ENCODE assay signal across 26 cellular contexts in genomic region chr9:34519321-34520020, GRCh38. TPM values are rescaled to one million over a fixed set of nuclear protein-coding genes. Genes with fewer than 3 reads are reported as not detected.
DNase-seq lines count a peak whose midpoint lies in the region; ATAC-seq and TF ChIP-seq lines count a peak whose summit lies in the region.
"Had no signal": no experiment of that assay in that cellular context is flagged by ENCODE, and none has a peak within 500 bp of the region (broad histone marks: within the 10 kb centered on the region; RNA-seq: fewer than 3 reads in every experiment).

No MANE protein-coding gene starts in this region.

- intact Hi-C loops in right lobe of liver (cut with DNase I), result no loop called here

- peaks cover 12% of the 10 kb centered on the region; the same call in 1 of the 2 replicates for H3K27me3 ChIP-seq in BLaER1
- peaks cover 15% of the 10 kb centered on the region for H3K27me3 ChIP-seq in H7 (ENCODE audit: control insufficient read depth, insufficient read depth, low read length)
- H3K27me3 ChIP-seq in SU-DHL-6 (ENCODE audit: low read length), result no peaks in the 10 kb centered on the region
- no peaks in the 10 kb centered on the region for H3K27me3 ChIP-seq in right lobe of liver
- H3K27me3 ChIP-seq in WERI-Rb-1 (ENCODE audit: insufficient read depth, low read depth, severe bottlenecking), result peaks cover 41% of the 10 kb centered on the region
- H3K27me3 ChIP-seq: heart left ventricle had no signal

- H3K9ac ChIP-seq in BLaER1 (no peak overlapping the region), SU-DHL-6 (ENCODE audit: low read length) (no peak overlapping the region)
- H3K9ac ChIP-seq: parathyroid adenoma had no signal

- H3K9me3 Mint-ChIP-seq in HFFc6, result no peaks in the 10 kb centered on the region
- H3K9me3 Mint-ChIP-seq: activated B cell treated with CpG ODN at 0.5 μM for 24 hours; activated CD8-positive, alpha-beta T cell treated with anti-CD3 and anti-CD28 coated beads for 36 hours; CD4-positive, CD25-positive, alpha-beta regulatory T cell; mesothelial cell of epicardium; natural killer cell treated with Interleukin-12 subunit alpha and Interleukin-12 subunit beta and Interleukin-15 and Interleukin-18, amount 100 ng/mL, for 72 hours had no signal

- H3K9me2 ChIP-seq in SU-DHL-6 (replicated peaks; ENCODE audit: insufficient read depth, low read length), result no peaks in the 10 kb centered on the region

- peaks cover 5% of the 10 kb centered on the region for H3K4me1 Mint-ChIP-seq in HFFc6 (ENCODE audit: low read depth)
- H3K4me1 Mint-ChIP-seq: mesothelial cell of epicardium had no signal

- TF ChIP-seq CTCF in SU-DHL-6 (IDR thresholded peaks at IDR 0.05; ENCODE audit: insufficient read depth, low read length, poor library complexity, severe bottlenecking) (peak; percentile 15), right lobe of liver (IDR thresholded peaks at IDR 0.05) (peak; percentile 39 to 48 (median 42)), WERI-Rb-1 (IDR thresholded peaks at IDR 0.05; ENCODE audit: low read depth, low read length) (no peak), HFFc6 (IDR thresholded peaks at IDR 0.05) (no peak)

- peaks cover 45% of the 10 kb centered on the region for H3K27me3 Mint-ChIP-seq in HFFc6 (ENCODE audit: insufficient read depth)

- no peak overlapping the region for H3K4me3 ChIP-seq in BLaER1
- H3K4me3 ChIP-seq in H7 (ENCODE audit: insufficient read depth, low read depth, low read length), result no peak overlapping the region
- no peak overlapping the region for H3K4me3 ChIP-seq in SU-DHL-6 (ENCODE audit: insufficient read depth, low read length, poor library complexity, severe bottlenecking)
- H3K4me3 ChIP-seq in right lobe of liver, result no peak overlapping the region
- no peak overlapping the region for H3K4me3 ChIP-seq in WERI-Rb-1 (ENCODE audit: low read depth, low read length)
- H3K4me3 ChIP-seq: heart left ventricle had no signal

- ATAC-seq in right lobe of liver, result no peak
- ATAC-seq: activated CD8-positive, alpha-beta T cell treated with anti-CD3 and anti-CD28 coated beads for 36 hours; heart left ventricle; left colon; natural killer cell treated with Interleukin-12 subunit alpha and Interleukin-12 subunit beta and Interleukin-15 and Interleukin-18, amount 100 ng/mL, for 72 hours; sciatic nerve had no signal

- H3K4me1 ChIP-seq in BLaER1, result peaks cover 67% of the 10 kb centered on the region
- H3K4me1 ChIP-seq in right lobe of liver, result peaks cover 0 to 9% (median 2%) of the 10 kb centered on the region in 4 donors

- 75% methylated on average over 1 of the region's 2 CpGs for WGBS in right lobe of liver (ENCODE audit: insufficient coverage, low coverage, low lambda C conversion rate, missing lambda C conversion rate)

- DNase-seq in H7 (peak; percentile 77), right lobe of liver (no peak), WERI-Rb-1 (no peak), HFFc6 (no peak)
- DNase-seq in activated CD4-positive, alpha-beta T cell treated with anti-CD3 and anti-CD28 coated beads for 48 hours, result no peak
- DNase-seq: activated B cell treated with CpG ODN at 0.5 μM for 24 hours; activated CD8-positive, alpha-beta T cell treated with anti-CD3 and anti-CD28 coated beads for 36 hours; activated naive CD4-positive, alpha-beta T cell treated with Interleukin-2 at 50 U/mL for 16 hours; activated T-cell treated with anti-CD3 and anti-CD28 coated beads for 4 hours; CD4-positive, CD25-positive, alpha-beta regulatory T cell; DMS 273 treated with DMSO at 0.1 percent for 48 hours; GDM1; heart left ventricle; left colon; NCI-H1436; NCI-H524 treated with DMSO at 0.1 percent for 48 hours; stimulated activated CD4-positive, alpha-beta T cell treated with anti-CD3 and anti-CD28 coated beads, Interleukin-15, amount 100 ng/mL, for 24 hours had no signal

- H3K9me3 ChIP-seq in BLaER1, result no peaks in the 10 kb centered on the region
- no peaks in the 10 kb centered on the region for H3K9me3 ChIP-seq in SU-DHL-6 (ENCODE audit: insufficient read depth, low read length)
- no peaks in the 10 kb centered on the region for H3K9me3 ChIP-seq in right lobe of liver
- H3K9me3 ChIP-seq in WERI-Rb-1 (ENCODE audit: severe bottlenecking), result no peaks in the 10 kb centered on the region
- H3K9me3 ChIP-seq: heart left ventricle had no signal

- no peaks in the 10 kb centered on the region for H3K79me2 ChIP-seq in SU-DHL-6 (ENCODE audit: insufficient read depth, low read length)
- H3K79me2 ChIP-seq: parathyroid adenoma had no signal

- H3K4me3 Mint-ChIP-seq in HFFc6, result no peak overlapping the region
- H3K4me3 Mint-ChIP-seq: activated B cell treated with CpG ODN at 0.5 μM for 24 hours; activated CD8-positive, alpha-beta T cell treated with anti-CD3 and anti-CD28 coated beads for 36 hours; mesothelial cell of epicardium; natural killer cell treated with Interleukin-12 subunit alpha and Interleukin-12 subunit beta and Interleukin-15 and Interleukin-18, amount 100 ng/mL, for 72 hours had no signal

- no peak for TF ChIP-seq POLR2A in right lobe of liver (IDR thresholded peaks at IDR 0.05)

- 0 out of 2 replicates have a peak, but pooled peaks cover 13% of the 10 kb centered on the region for H4K20me1 ChIP-seq in BLaER1
- H4K20me1 ChIP-seq in SU-DHL-6 (ENCODE audit: low read depth, low read length), result no peaks in the 10 kb centered on the region

- no peaks in the 10 kb centered on the region for H3K36me3 ChIP-seq in BLaER1
- H3K36me3 ChIP-seq in H7 (replicated peaks; ENCODE audit: control insufficient read depth, insufficient read depth, low read length), result no peaks in the 10 kb centered on the region
- no peaks in the 10 kb centered on the region for H3K36me3 ChIP-seq in SU-DHL-6 (ENCODE audit: low read length)
- H3K36me3 ChIP-seq in right lobe of liver, result no peaks in the 10 kb centered on the region
- no peaks in the 10 kb centered on the region for H3K36me3 ChIP-seq in WERI-Rb-1
- H3K36me3 ChIP-seq: heart left ventricle had no signal

- H3K36me3 Mint-ChIP-seq in HFFc6 (ENCODE audit: low read depth), result no peaks in the 10 kb centered on the region
- H3K36me3 Mint-ChIP-seq: CD4-positive, CD25-positive, alpha-beta regulatory T cell; mesothelial cell of epicardium; natural killer cell treated with Interleukin-12 subunit alpha and Interleukin-12 subunit beta and Interleukin-15 and Interleukin-18, amount 100 ng/mL, for 72 hours had no signal

- no peak overlapping the region for H3K27ac Mint-ChIP-seq in HFFc6
- H3K27ac Mint-ChIP-seq: activated B cell treated with CpG ODN at 0.5 μM for 24 hours; activated CD8-positive, alpha-beta T cell treated with anti-CD3 and anti-CD28 coated beads for 36 hours; mesothelial cell of epicardium; natural killer cell treated with Interleukin-12 subunit alpha and Interleukin-12 subunit beta and Interleukin-15 and Interleukin-18, amount 100 ng/mL, for 72 hours had no signal

- H3F3A ChIP-seq in SU-DHL-6 (ENCODE audit: insufficient read depth), result no peaks in the 10 kb centered on the region

- no peak overlapping the region for H2AFZ ChIP-seq in SU-DHL-6 (ENCODE audit: low read depth, low read length, severe bottlenecking)
- H2AFZ ChIP-seq: parathyroid adenoma had no signal

- H3K4me2 ChIP-seq in BLaER1, result peak overlapping the region; percentile 77
- no peak overlapping the region for H3K4me2 ChIP-seq in SU-DHL-6 (ENCODE audit: low read depth, low read length, poor library complexity, severe bottlenecking)

- H3K27ac ChIP-seq in BLaER1 (no peak overlapping the region), SU-DHL-6 (ENCODE audit: low read depth, low read length) (no peak overlapping the region), right lobe of liver (no peak overlapping the region), WERI-Rb-1 (no peak overlapping the region)
- H3K27ac ChIP-seq: epithelial cell of prostate, heart left ventricle, HL-60, parathyroid adenoma had no signal

RNA-seq across cellular contexts. Expression of gene ENHO, which starts 3.3 kb away (rescaled TPM):
- total RNA-seq in H7 (2014; rRNA removed; shearing (Covaris generic)), result 33.3 and 35.1 TPM in 2 replicates
- total RNA-seq in right lobe of liver, result 1 to 10 TPM; 1.5 to 2.7 (median 2.1) TPM
- under 1 TPM in 2 of 6 experiments, not detected in 4; 0.19 to 0.57 TPM for total RNA-seq in HFFc6 (2021; fragmentation: NEBNext Ultra II Directional; extraction: Animal tissue kit (Norgen Biotek cat#: 25700))
- total RNA-seq: activated B cell treated with CpG ODN at 0.5 μM for 24 hours; activated CD8-positive, alpha-beta T cell treated with anti-CD3 and anti-CD28 coated beads for 36 hours; MCF 10A; natural killer cell treated with Interleukin-12 subunit alpha and Interleukin-12 subunit beta and Interleukin-15 and Interleukin-18, amount 100 ng/mL, for 72 hours had no signal

Comparison
In these comparisons a context has a peak if more than half of its experiments do, and no peak if none do; other contexts are left out.
1. CTCF ChIP-seq: peak in SU-DHL-6 (single experiment) and right lobe of liver (4 of 4); none in WERI-Rb-1 (single experiment) and HFFc6 (single experiment).